8 cellular contexts compared by ENCODE assay signal in genomic region chr6:32128751-32129296, GRCh38. TPM values are rescaled to one million over a fixed set of nuclear protein-coding genes. Genes with fewer than 3 reads are reported as not detected.
A peak's percentile ranks its signal among the peaks of the same experiment; 100 is the strongest.
DNase-seq lines count a peak whose midpoint lies in the region; ATAC-seq, FAIRE-seq and TF ChIP-seq lines count a peak whose summit lies in the region.

No MANE protein-coding gene starts in this region.

- peak overlapping the region; percentile 88 for H3K4me2 ChIP-seq in GM12878 (ENCODE audit: control insufficient read depth, insufficient read depth)

- H3K27me3 Mint-ChIP-seq in activated T-cell treated with anti-CD3 and anti-CD28 coated beads, Interleukin-2, amount 50 U/mL, for 4 hours (ENCODE audit: low read depth) = no peaks in the 10 kb centered on the region

- no peaks in the 10 kb centered on the region for H4K20me1 ChIP-seq in GM12878 (ENCODE audit: control insufficient read depth, insufficient read depth)

- H3K36me3 ChIP-seq in GM12878 (ENCODE audit: control insufficient read depth in 2 of 2, insufficient read depth in 2 of 2, low read length in 1 of 2) = peaks cover 0 to 8% of the 10 kb centered on the region in 2 experiments; a peak in 1 of 4 replicates
- H3K36me3 ChIP-seq in lower lobe of right lung = peaks cover 33% of the 10 kb centered on the region
- peaks cover 5 to 24% of the 10 kb centered on the region in 2 donors for H3K36me3 ChIP-seq in thyroid gland

- H3K9ac ChIP-seq in GM12878 (ENCODE audit: control insufficient read depth, insufficient read depth, low read length) = peak overlapping the region; percentile 83

- in situ Hi-C loops in GM12878 (cut with MboI) = no loop called here

- FAIRE-seq in GM12878 (lab: Jason Lieb, UNC) = no peak

- H3K27ac ChIP-seq in GM12878 (ENCODE audit: control insufficient read depth, insufficient read depth) (peak overlapping the region; percentile 24), lower lobe of right lung (peak overlapping the region; percentile 81), thyroid gland (peak overlapping the region; percentile 87 to 93 (median 89))

- TF ChIP-seq CTCF in GM12878 (IDR thresholded peaks at IDR 0.05 in 2 of 3, conservative IDR thresholded peaks at IDR 0.05 in 1 of 3; ENCODE audit: control insufficient read depth in 2 of 3, extremely low read depth in 1 of 3, insufficient read depth in 1 of 3, low read depth in 3 of 3, low read length in 3 of 3) = no peak
- no peak for TF ChIP-seq CTCF in lower lobe of right lung (IDR thresholded peaks at IDR 0.05)
- TF ChIP-seq CTCF in thyroid gland (IDR thresholded peaks at IDR 0.05) = no peak

- peaks cover 20% of the 10 kb centered on the region for H3K36me3 Mint-ChIP-seq in activated T-cell treated with anti-CD3 and anti-CD28 coated beads, Interleukin-2, amount 50 U/mL, for 4 hours (ENCODE audit: insufficient read depth)

- H3K79me2 ChIP-seq in GM12878 (ENCODE audit: control insufficient read depth, insufficient read depth, low read length) = peaks cover 23% of the 10 kb centered on the region

- TF ChIP-seq POLR2A in GM12878 (IDR thresholded peaks at IDR 0.05; ENCODE audit: low read depth, low read length) (no peak), thyroid gland (IDR thresholded peaks at IDR 0.05) (no peak)

- H3K27me3 ChIP-seq in GM12878 (replicated peaks in 1 of 2; ENCODE audit: control insufficient read depth in 2 of 2, insufficient read depth in 2 of 2, low read length in 1 of 2) (no peaks in the 10 kb centered on the region), lower lobe of right lung (ENCODE audit: low read depth) (no peaks in the 10 kb centered on the region), thyroid gland (no peaks in the 10 kb centered on the region)

- no peaks in the 10 kb centered on the region for H3K9me3 Mint-ChIP-seq in activated T-cell treated with anti-CD3 and anti-CD28 coated beads, Interleukin-2, amount 50 U/mL, for 4 hours

- peak overlapping the region; percentile 99 for H3K4me3 Mint-ChIP-seq in activated T-cell treated with anti-CD3 and anti-CD28 coated beads, Interleukin-2, amount 50 U/mL, for 4 hours

- POLR2A ChIA-PET in GM12878 (lab: Charles Lee) = interaction anchor here (0.5 to 5.1 kb wide), 14 partner anchors 14 to 1916 kb away, joined by 3 to 69 read pairs (median 7); partner anchors contain the start of genes AGPAT1, GPSM3, NEU1 and PBX2

- CTCF ChIA-PET in GM12878 (lab: Yijun Ruan, JAX) = interaction anchor here (0.7 to 4.6 kb wide), 7 partner anchors 11 to 824 kb away, joined by 3 to 48 read pairs (median 5); partner anchors contain the start of genes GPSM3 and HLA-DMA

- 73% methylated on average over 13 of the region's 13 CpGs for WGBS in GM12878 (ENCODE audit: insufficient coverage, insufficient replicate concordance, low lambda C conversion rate, missing lambda C conversion rate)
- WGBS in thyroid gland, 2 donors = 73 to 76% methylated on average over 5 to 6 of the region's 13 CpGs

- SMC1A ChIA-PET in GM12878 (lab: Charles Lee; ENCODE audit: uncharacterized antibody, unreplicated experiment) = interaction anchor here (0.9 to 3.8 kb wide), 6 partner anchors 10 to 170 kb away, joined by 3 to 24 read pairs (median 12); partner anchors contain the start of genes AGPAT1, GPSM3, PBX2 and SKIC2

- peaks cover 13% of the 10 kb centered on the region for H3K4me1 ChIP-seq in GM12878 (ENCODE audit: control insufficient read depth, insufficient read depth, low read length)
- H3K4me1 ChIP-seq in lower lobe of right lung = peaks cover 31% of the 10 kb centered on the region
- H3K4me1 ChIP-seq in thyroid gland = peaks cover 26% of the 10 kb centered on the region in 2 donors

- peaks cover 48% of the 10 kb centered on the region for H3K4me1 Mint-ChIP-seq in activated T-cell treated with anti-CD3 and anti-CD28 coated beads, Interleukin-2, amount 50 U/mL, for 4 hours (ENCODE audit: low read depth)

- RAD21 ChIA-PET in GM12878 (lab: Charles Lee; ENCODE audit: unreplicated experiment) = interaction anchor here (1.0 to 3.7 kb wide), 5 partner anchors 10 to 67 kb away, joined by 5 to 27 read pairs (median 6); partner anchors contain the start of genes GPSM3 and PBX2

- BruUV-seq in GM12878 (replicated peaks; lab: Mats Ljungman, UMichigan) = no TSS peak

- H3K4me3 ChIP-seq in GM12878 = peak overlapping the region; percentile 75
- peak overlapping the region; percentile 86 for H3K4me3 ChIP-seq in lower lobe of right lung
- H3K4me3 ChIP-seq in thyroid gland (replicated peaks in 1 of 3) = peak overlapping the region; percentile 20 to 62 (median 52)

- H3K9me3 ChIP-seq in GM12878 (replicated peaks; ENCODE audit: control insufficient read depth, insufficient read depth, low read length) = no peaks in the 10 kb centered on the region
- no peaks in the 10 kb centered on the region for H3K9me3 ChIP-seq in lower lobe of right lung
- H3K9me3 ChIP-seq in thyroid gland = no peaks in the 10 kb centered on the region

- peak overlapping the region; percentile 90 for H2AFZ ChIP-seq in GM12878 (ENCODE audit: control insufficient read depth, low read depth, low read length)

- DNase-seq in activated T-cell treated with anti-CD3 and anti-CD28 coated beads, Interleukin-2, amount 50 U/mL, for 4 hours = no peak
- no peak for DNase-seq in activated T-cell treated with anti-CD3 and anti-CD28 coated beads, Interleukin-2, amount 50 U/mL, for 1 hour
- no peak for DNase-seq in GM12878 (ENCODE audit: low read depth, low spot score)
- DNase-seq in lower lobe of right lung = no peak
- DNase-seq in thyroid gland = no peak
- no peak for DNase-seq in NCI-H446 (lab: John Stamatoyannopoulos, UW)
- no peak for DNase-seq in SK-N-DZ (ENCODE audit: low spot score)

- intact Hi-C loops in GM12878 (cut with micrococcal nuclease; ENCODE audit: unreplicated experiment) (no loop called here), lower lobe of right lung (cut with DNase I) (no loop called here), thyroid gland (cut with DNase I) (no loop called here)

- no peak for ATAC-seq in activated T-cell treated with anti-CD3 and anti-CD28 coated beads, Interleukin-2, amount 50 U/mL, for 4 hours
- no peak for ATAC-seq in GM12878
- no peak for ATAC-seq in lower lobe of right lung
- ATAC-seq in GM19351 (IDR thresholded peaks at IDR 0.05; ENCODE audit: unreplicated experiment) = no peak

- TF ChIP-seq RAD21 in GM12878 (IDR thresholded peaks at IDR 0.05; ENCODE audit: insufficient read depth, low read depth, low read length) = no peak

- no peak for TF ChIP-seq EP300 in GM12878 (IDR thresholded peaks at IDR 0.05; ENCODE audit: borderline replicate concordance in 1 of 2, control insufficient read depth in 1 of 2, low read depth in 2 of 2, low read length in 2 of 2)

RNA-seq across cellular contexts. Expression of gene ATF6B, which starts 0.8 kb away (rescaled TPM):
- 10 to 100 TPM; 65.2 to 75.2 (median 67.2) TPM for total RNA-seq in activated T-cell treated with anti-CD3 and anti-CD28 coated beads, Interleukin-2, amount 50 U/mL, for 4 hours
- total RNA-seq in GM12878 (2013; cell fraction: nucleolus; rRNA removed) = 85.1 and 87.6 TPM in 2 replicates
- total RNA-seq in GM12878 (2014; rRNA removed) = 10.8 and 14.1 TPM in 2 replicates
- total RNA-seq in GM12878 (2014; rRNA removed; fragmentation: Illumina TruSeq; extraction: Trizol) = 21.7 and 24.4 TPM in 2 replicates
- 80.1 and 83.9 TPM in 2 replicates for total RNA-seq in GM12878 (2021)
- polyA plus RNA-seq in GM12878 (2011; ENCODE audit: low read depth) = 175 TPM
- polyA plus RNA-seq in GM12878 (2011; rRNA removed) = 19.4 and 57.2 TPM in 2 replicates
- 64.5 and 77.0 TPM in 2 replicates for polyA plus RNA-seq in GM12878 (2011; cell fraction: cytosol; rRNA removed)
- polyA plus RNA-seq in GM12878 (2011; cell fraction: nucleus; rRNA removed) = 115 and 140 TPM in 2 replicates
- polyA plus RNA-seq in GM12878 (2012) = 85.3 and 128 TPM in 2 replicates
- polyA plus RNA-seq in GM12878 (2014; fragmentation: Illumina TruSeq; extraction: Trizol) = 40.0 and 76.3 TPM in 2 replicates
- polyA plus RNA-seq in GM12878 (2014; fragmentation: Nextera tagmentation; extraction: Ambion mirVana) = 10 to 100 TPM; 13.6 to 16.0 TPM
- polyA plus RNA-seq in GM12878 (2014; rRNA removed) = 75.1 and 83.0 TPM in 2 replicates
- polyA plus RNA-seq in GM12878 (2016; fragmentation: Nextera tagmentation; extraction: Ambion mirVana) = 10 to 100 TPM; 42.5 to 45.5 TPM
- 30.4 and 51.5 TPM in 2 replicates for polyA minus RNA-seq in GM12878 (2011; rRNA and poly(A)+ RNA removed)
- polyA minus RNA-seq in GM12878 (2011; cell fraction: cytosol; rRNA and poly(A)+ RNA removed) = 16.9 and 21.8 TPM in 2 replicates
- polyA minus RNA-seq in GM12878 (2011; cell fraction: nucleus; rRNA and poly(A)+ RNA removed) = 28.9 and 52.9 TPM in 2 replicates
- 83.7 TPM for total RNA-seq in lower lobe of right lung
- 10 to 100 TPM; 41.5 to 63.5 (median 57.3) TPM for total RNA-seq in thyroid gland
- 30.2 and 31.3 TPM in 2 replicates for polyA plus RNA-seq in SK-N-DZ (2014; cell fraction: cytosol; rRNA removed)
- 60.3 and 81.6 TPM in 2 replicates for polyA plus RNA-seq in SK-N-DZ (2014; cell fraction: nucleus; rRNA removed)

RNA-seq across cellular contexts. Expression of gene FKBPL, which starts 1.3 kb away (rescaled TPM):
- total RNA-seq in activated T-cell treated with anti-CD3 and anti-CD28 coated beads, Interleukin-2, amount 50 U/mL, for 4 hours = 1 to 10 TPM; 3.2 to 6.6 (median 4.9) TPM
- total RNA-seq in GM12878 (2013; cell fraction: nucleolus; rRNA removed) = 1.6 and 2.6 TPM in 2 replicates
- total RNA-seq in GM12878 (2014; rRNA removed) (4.2 and 5.1 TPM in 2 replicates), GM12878 (2014; rRNA removed; fragmentation: Illumina TruSeq; extraction: Trizol) (6.0 and 6.3 TPM in 2 replicates), GM12878 (2021) (6.0 and 6.5 TPM in 2 replicates), lower lobe of right lung (5.8 TPM), thyroid gland (10 to 100 TPM in 1 of 4 donors, 1 to 10 TPM in 3; 3.6 to 11.8 (median 6.8) TPM)
- 2.3 TPM for polyA plus RNA-seq in GM12878 (2011; ENCODE audit: low read depth)
- polyA plus RNA-seq in GM12878 (2011; rRNA removed) (2.8 and 4.2 TPM in 2 replicates), GM12878 (2014; fragmentation: Illumina TruSeq; extraction: Trizol) (3.7 and 6.1 TPM in 2 replicates), GM12878 (2014; fragmentation: Nextera tagmentation; extraction: Ambion mirVana) (1 to 10 TPM; 2.7 to 7.4 TPM), GM12878 (2014; rRNA removed) (6.3 and 6.5 TPM in 2 replicates), GM12878 (2016; fragmentation: Nextera tagmentation; extraction: Ambion mirVana) (1 to 10 TPM; 7.1 to 9.3 TPM)
- polyA plus RNA-seq in GM12878 (2011; cell fraction: cytosol; rRNA removed) = 4.2 and 4.7 TPM in 2 replicates
- polyA plus RNA-seq in GM12878 (2011; cell fraction: nucleus; rRNA removed) = 3.3 and 4.5 TPM in 2 replicates
- 3.7 and 4.7 TPM in 2 replicates for polyA plus RNA-seq in GM12878 (2012)
- polyA minus RNA-seq in GM12878 (2011; rRNA and poly(A)+ RNA removed) = 3.4 and 4.9 TPM in 2 replicates
- 2.0 and 2.3 TPM in 2 replicates for polyA minus RNA-seq in GM12878 (2011; cell fraction: cytosol; rRNA and poly(A)+ RNA removed)
- 2.7 and 3.2 TPM in 2 replicates for polyA minus RNA-seq in GM12878 (2011; cell fraction: nucleus; rRNA and poly(A)+ RNA removed)
- polyA plus RNA-seq in SK-N-DZ (2014; cell fraction: cytosol; rRNA removed) = 12.6 and 12.9 TPM in 2 replicates
- polyA plus RNA-seq in SK-N-DZ (2014; cell fraction: nucleus; rRNA removed) = 5.5 and 8.7 TPM in 2 replicates

RNA-seq across cellular contexts. Expression of gene TNXB, which starts 19.7 kb away (rescaled TPM):
- total RNA-seq in activated T-cell treated with anti-CD3 and anti-CD28 coated beads, Interleukin-2, amount 50 U/mL, for 4 hours = 1 to 10 TPM; 1.1 to 1.9 (median 1.6) TPM
- total RNA-seq in GM12878 (2013; cell fraction: nucleolus; rRNA removed) = 38.2 and 45.9 TPM in 2 replicates
- total RNA-seq in GM12878 (2014; rRNA removed) (0.28 and 1.8 TPM in 2 replicates), GM12878 (2014; rRNA removed; fragmentation: Illumina TruSeq; extraction: Trizol) (0.49 and 0.69 TPM in 2 replicates), GM12878 (2021) (1.6 and 2.5 TPM in 2 replicates), lower lobe of right lung (120 TPM), thyroid gland (100 to 1,000 TPM in 2 of 4 donors, 10 to 100 TPM in 2; 42.2 to 112 (median 80.9) TPM)
- polyA plus RNA-seq in GM12878 (2011; ENCODE audit: low read depth) = 0.10 TPM
- polyA plus RNA-seq in GM12878 (2011; rRNA removed) (0.49 and 0.87 TPM in 2 replicates), GM12878 (2014; fragmentation: Illumina TruSeq; extraction: Trizol) (0.02 and 1.4 TPM in 2 replicates), GM12878 (2014; fragmentation: Nextera tagmentation; extraction: Ambion mirVana) (not detected), GM12878 (2014; rRNA removed) (1.7 and 3.6 TPM in 2 replicates), GM12878 (2016; fragmentation: Nextera tagmentation; extraction: Ambion mirVana) (under 1 TPM; 0.03 to 0.07 TPM)
- 0.32 and 0.82 TPM in 2 replicates for polyA plus RNA-seq in GM12878 (2011; cell fraction: cytosol; rRNA removed)
- 4.8 and 6.0 TPM in 2 replicates for polyA plus RNA-seq in GM12878 (2011; cell fraction: nucleus; rRNA removed)
- 3.0 and 4.0 TPM in 2 replicates for polyA plus RNA-seq in GM12878 (2012)
- 2.0 and 2.4 TPM in 2 replicates for polyA minus RNA-seq in GM12878 (2011; rRNA and poly(A)+ RNA removed)
- 0.42 TPM in 1 of 2 replicates, not detected in the other for polyA minus RNA-seq in GM12878 (2011; cell fraction: cytosol; rRNA and poly(A)+ RNA removed)
- 3.6 and 6.0 TPM in 2 replicates for polyA minus RNA-seq in GM12878 (2011; cell fraction: nucleus; rRNA and poly(A)+ RNA removed)
- 0.24 and 0.39 TPM in 2 replicates for polyA plus RNA-seq in SK-N-DZ (2014; cell fraction: cytosol; rRNA removed)
- polyA plus RNA-seq in SK-N-DZ (2014; cell fraction: nucleus; rRNA removed) = 0.41 and 1.2 TPM in 2 replicates

RNA-seq across cellular contexts. Expression of gene PRRT1, which starts 22.9 kb away (rescaled TPM):
- total RNA-seq in activated T-cell treated with anti-CD3 and anti-CD28 coated beads, Interleukin-2, amount 50 U/mL, for 4 hours = under 1 TPM; 0.37 to 0.51 (median 0.38) TPM
- 0.17 TPM in 1 of 2 replicates, not detected in the other for total RNA-seq in GM12878 (2013; cell fraction: nucleolus; rRNA removed)
- total RNA-seq in GM12878 (2014; rRNA removed) (0.11 TPM in 1 of 2 replicates, not detected in the other), GM12878 (2014; rRNA removed; fragmentation: Illumina TruSeq; extraction: Trizol) (not detected in 2 replicates), GM12878 (2021) (0.15 TPM in 1 of 2 replicates, not detected in the other), lower lobe of right lung (1.2 TPM), thyroid gland (under 1 TPM in 3 of 4 donors, not detected in 1; 0.49 to 0.81 (median 0.67) TPM)
- polyA plus RNA-seq in GM12878 (2011; ENCODE audit: low read depth) = not detected
- polyA plus RNA-seq in GM12878 (2011; rRNA removed) (0.04 and 0.08 TPM in 2 replicates), GM12878 (2014; fragmentation: Illumina TruSeq; extraction: Trizol) (0.04 TPM in 1 of 2 replicates, not detected in the other), GM12878 (2014; fragmentation: Nextera tagmentation; extraction: Ambion mirVana) (not detected), GM12878 (2014; rRNA removed) (0.13 TPM in 1 of 2 replicates, not detected in the other), GM12878 (2016; fragmentation: Nextera tagmentation; extraction: Ambion mirVana) (not detected)
- polyA plus RNA-seq in GM12878 (2011; cell fraction: cytosol; rRNA removed) = 0.17 and 0.18 TPM in 2 replicates
- polyA plus RNA-seq in GM12878 (2011; cell fraction: nucleus; rRNA removed) = 1.1 TPM in 2 replicates
- polyA plus RNA-seq in GM12878 (2012) = 0.18 and 0.26 TPM in 2 replicates
- polyA minus RNA-seq in GM12878 (2011; rRNA and poly(A)+ RNA removed) = 0.21 TPM in 1 of 2 replicates, not detected in the other
- not detected in 2 replicates for polyA minus RNA-seq in GM12878 (2011; cell fraction: cytosol; rRNA and poly(A)+ RNA removed)
- 0.24 TPM in 1 of 2 replicates, not detected in the other for polyA minus RNA-seq in GM12878 (2011; cell fraction: nucleus; rRNA and poly(A)+ RNA removed)
- polyA plus RNA-seq in SK-N-DZ (2014; cell fraction: cytosol; rRNA removed) = 0.37 TPM in 1 of 2 replicates, not detected in the other
- 0.25 and 1.9 TPM in 2 replicates for polyA plus RNA-seq in SK-N-DZ (2014; cell fraction: nucleus; rRNA removed)

RNA-seq across cellular contexts. Expression of gene PPT2, which starts 25.1 kb away (rescaled TPM):
- 10 to 100 TPM; 18.7 to 27.0 (median 20.2) TPM for total RNA-seq in activated T-cell treated with anti-CD3 and anti-CD28 coated beads, Interleukin-2, amount 50 U/mL, for 4 hours
- 17.3 and 64.4 TPM in 2 replicates for total RNA-seq in GM12878 (2013; cell fraction: nucleolus; rRNA removed)
- total RNA-seq in GM12878 (2014; rRNA removed) (21.7 and 25.5 TPM in 2 replicates), GM12878 (2014; rRNA removed; fragmentation: Illumina TruSeq; extraction: Trizol) (2.7 and 2.9 TPM in 2 replicates), GM12878 (2021) (7.3 and 7.9 TPM in 2 replicates), lower lobe of right lung (13.7 TPM), thyroid gland (10 to 100 TPM; 13.0 to 26.1 (median 24.1) TPM)
- polyA plus RNA-seq in GM12878 (2011; ENCODE audit: low read depth) = 2.9 TPM
- polyA plus RNA-seq in GM12878 (2011; rRNA removed) (4.2 and 6.9 TPM in 2 replicates), GM12878 (2014; fragmentation: Illumina TruSeq; extraction: Trizol) (6.3 and 6.7 TPM in 2 replicates), GM12878 (2014; fragmentation: Nextera tagmentation; extraction: Ambion mirVana) (1 to 10 TPM; 1.3 to 2.5 TPM), GM12878 (2014; rRNA removed) (6.8 and 7.6 TPM in 2 replicates), GM12878 (2016; fragmentation: Nextera tagmentation; extraction: Ambion mirVana) (1 to 10 TPM; 3.4 to 4.8 TPM)
- 8.1 and 8.6 TPM in 2 replicates for polyA plus RNA-seq in GM12878 (2011; cell fraction: cytosol; rRNA removed)
- polyA plus RNA-seq in GM12878 (2011; cell fraction: nucleus; rRNA removed) = 17.3 and 20.2 TPM in 2 replicates
- 3.6 and 3.8 TPM in 2 replicates for polyA plus RNA-seq in GM12878 (2012)
- 3.7 and 5.4 TPM in 2 replicates for polyA minus RNA-seq in GM12878 (2011; rRNA and poly(A)+ RNA removed)
- polyA minus RNA-seq in GM12878 (2011; cell fraction: cytosol; rRNA and poly(A)+ RNA removed) = 2.8 and 7.1 TPM in 2 replicates
- 5.1 and 5.9 TPM in 2 replicates for polyA minus RNA-seq in GM12878 (2011; cell fraction: nucleus; rRNA and poly(A)+ RNA removed)
- 37.6 and 39.7 TPM in 2 replicates for polyA plus RNA-seq in SK-N-DZ (2014; cell fraction: cytosol; rRNA removed)
- 55.2 and 163 TPM in 2 replicates for polyA plus RNA-seq in SK-N-DZ (2014; cell fraction: nucleus; rRNA removed)

Comparison
In these comparisons a context has a peak if more than half of its experiments do, and no peak if none do; other contexts are left out.
1. H3K27ac ChIP-seq: peak in every context shown above with its lines; median percentile 89 in thyroid gland; 81 in lower lobe of right lung; 24 in GM12878.